Comparison of ENCODE assay signal across 14 cellular contexts in genomic region chr5:131064669-131065371, GRCh38.
DNase-seq lines count a peak whose midpoint lies in the region; ATAC-seq and TF ChIP-seq lines count a peak whose summit lies in the region.
"Had no signal": no experiment of that assay in that cellular context is flagged by ENCODE, and none has a peak within 500 bp of the region (broad histone marks: within the 10 kb centered on the region; RNA-seq: fewer than 3 reads in every experiment).

No MANE protein-coding gene starts in this region.

- H3K27ac Mint-ChIP-seq in CD4-positive, CD25-positive, alpha-beta regulatory T cell = peak overlapping the region in 2 of 3 donors; percentile 26 to 79
- H3K27ac Mint-ChIP-seq in activated naive CD4-positive, alpha-beta T cell treated with anti-CD3 and anti-CD28 coated beads, Interleukin-2, amount 50 U/mL, for 72 hours = no peak overlapping the region

- H3K4me1 Mint-ChIP-seq in CD4-positive, CD25-positive, alpha-beta regulatory T cell = peaks cover 11 to 41% (median 30%) of the 10 kb centered on the region in 4 donors

- ATAC-seq in CD4-positive, CD25-positive, alpha-beta regulatory T cell (ENCODE audit: low read depth in 2 of 2) = no peak
- ATAC-seq in activated naive CD4-positive, alpha-beta T cell treated with anti-CD3 and anti-CD28 coated beads, Interleukin-2, amount 50 U/mL, for 72 hours = peak; percentile 27 to 68
- no peak for ATAC-seq in GM21529 (IDR thresholded peaks at IDR 0.05; ENCODE audit: unreplicated experiment)
- ATAC-seq: left colon, sciatic nerve had no signal

- no peaks in the 10 kb centered on the region for H3K9me2 ChIP-seq in MM.1S (replicated peaks; ENCODE audit: insufficient read depth, low read length)

- peaks cover 0 to 12% (median 6%) of the 10 kb centered on the region in 7 donors for H3K9me3 Mint-ChIP-seq in CD4-positive, CD25-positive, alpha-beta regulatory T cell
- peaks cover 14 to 15% of the 10 kb centered on the region in 2 donors for H3K9me3 Mint-ChIP-seq in activated naive CD4-positive, alpha-beta T cell treated with anti-CD3 and anti-CD28 coated beads, Interleukin-2, amount 50 U/mL, for 72 hours

- no peaks in the 10 kb centered on the region for H3K27me3 ChIP-seq in CD4-positive, CD25-positive, alpha-beta regulatory T cell (ENCODE audit: control insufficient read depth, insufficient read depth, low read length)
- no peaks in the 10 kb centered on the region for H3K27me3 ChIP-seq in MM.1S (replicated peaks; ENCODE audit: insufficient read depth, low read length)
- H3K27me3 ChIP-seq: Peyer's patch had no signal

- H3K79me2 ChIP-seq in MM.1S (ENCODE audit: low read length) = no peaks in the 10 kb centered on the region

- peak overlapping the region; percentile 37 for H2AFZ ChIP-seq in MM.1S (ENCODE audit: low read length)

- H3K27ac ChIP-seq in CD4-positive, CD25-positive, alpha-beta regulatory T cell (ENCODE audit: insufficient read depth, low read length, poor library complexity, severe bottlenecking) = no peak overlapping the region
- peak overlapping the region; percentile 71; the same call in 1 of the 2 replicates for H3K27ac ChIP-seq in MM.1S (ENCODE audit: low read length)
- H3K27ac ChIP-seq: Peyer's patch, thoracic aorta had no signal

- no peaks in the 10 kb centered on the region for H3K36me3 ChIP-seq in CD4-positive, CD25-positive, alpha-beta regulatory T cell (ENCODE audit: control insufficient read depth, insufficient read depth, low read length)
- H3K36me3 ChIP-seq in MM.1S (replicated peaks; ENCODE audit: insufficient read depth, low read length) = no peaks in the 10 kb centered on the region
- H3K36me3 ChIP-seq: Peyer's patch, thoracic aorta had no signal

- TF ChIP-seq CTCF in GM12865 (IDR thresholded peaks at IDR 0.05; ENCODE audit: insufficient read depth, low read depth, low read length, missing control alignments) = no peak
- no peak for TF ChIP-seq CTCF in MM.1S (IDR thresholded peaks at IDR 0.05; ENCODE audit: low read length)

- peaks cover 7 to 18% of the 10 kb centered on the region in 2 experiments for H3K9me3 ChIP-seq in CD4-positive, CD25-positive, alpha-beta regulatory T cell (ENCODE audit: control insufficient read depth in 2 of 2, low read length in 2 of 2)
- no peaks in the 10 kb centered on the region for H3K9me3 ChIP-seq in MM.1S (replicated peaks; ENCODE audit: insufficient read depth, low read length)

- H3K4me2 ChIP-seq in MM.1S (ENCODE audit: low read depth, low read length) = peak overlapping the region; percentile 40

- H3F3A ChIP-seq in MM.1S (ENCODE audit: insufficient read depth, low read length) = peaks cover 40% of the 10 kb centered on the region

- H4K20me1 ChIP-seq in MM.1S (ENCODE audit: insufficient read depth, low read length) = no peaks in the 10 kb centered on the region

- no peak overlapping the region for H3K4me3 ChIP-seq in CD4-positive, CD25-positive, alpha-beta regulatory T cell (ENCODE audit: low read depth, low read length)
- H3K4me3 ChIP-seq in GM12865 (ENCODE audit: low read depth, low read length) (no peak overlapping the region), MM.1S (ENCODE audit: low read length) (no peak overlapping the region)
- H3K4me3 ChIP-seq: Peyer's patch, thoracic aorta had no signal

- peaks cover 12% of the 10 kb centered on the region for H3K4me1 ChIP-seq in CD4-positive, CD25-positive, alpha-beta regulatory T cell (ENCODE audit: control insufficient read depth, insufficient read depth, low read length, poor library complexity, severe bottlenecking)
- peaks cover 43% of the 10 kb centered on the region for H3K4me1 ChIP-seq in MM.1S (ENCODE audit: low read length)
- H3K4me1 ChIP-seq: Peyer's patch had no signal

- no peak overlapping the region for H3K9ac ChIP-seq in MM.1S (ENCODE audit: low read length)

- H3K36me3 Mint-ChIP-seq in CD4-positive, CD25-positive, alpha-beta regulatory T cell = no peaks in the 10 kb centered on the region
- H3K36me3 Mint-ChIP-seq in activated naive CD4-positive, alpha-beta T cell treated with anti-CD3 and anti-CD28 coated beads, Interleukin-2, amount 50 U/mL, for 72 hours = peaks cover 8 to 9% of the 10 kb centered on the region in 2 donors

- DNase-seq in CD4-positive, CD25-positive, alpha-beta regulatory T cell = peak in 1 of 3 donors; percentile 20
- DNase-seq in GM12865 (ENCODE audit: low read depth) (peak; percentile 44), MM.1S (peak; percentile 74), SW480 (ENCODE audit: low spot score) (no peak), GOT3 (lab: John Stamatoyannopoulos, UW) (no peak), NCI-H146 treated with DMSO at 0.1 percent for 48 hours (lab: John Stamatoyannopoulos, UW; ENCODE audit: unreplicated experiment) (no peak)
- DNase-seq in activated naive CD4-positive, alpha-beta T cell treated with anti-CD3 and anti-CD28 coated beads, Interleukin-2, amount 50 U/mL, for 72 hours (ENCODE audit: low spot score in 2 of 2) = no peak
- DNase-seq: H7, head of caudate nucleus, left colon, Peyer's patch had no signal

- H3K27me3 Mint-ChIP-seq in CD4-positive, CD25-positive, alpha-beta regulatory T cell = no peaks in the 10 kb centered on the region

- H3K4me3 Mint-ChIP-seq in CD4-positive, CD25-positive, alpha-beta regulatory T cell = peak overlapping the region in 1 of 4 donors; percentile 8

Comparison
In these comparisons a context has a peak if more than half of its experiments do, and no peak if none do; other contexts are left out.
1. ATAC-seq: peak in activated naive CD4-positive, alpha-beta T cell treated with anti-CD3 and anti-CD28 coated beads, Interleukin-2, amount 50 U/mL, for 72 hours (2 of 2); none in CD4-positive, CD25-positive, alpha-beta regulatory T cell (0 of 2) and GM21529 (single experiment).
2. DNase-seq: peak in GM12865 (single experiment) and MM.1S (single experiment); none in activated naive CD4-positive, alpha-beta T cell treated with anti-CD3 and anti-CD28 coated beads, Interleukin-2, amount 50 U/mL, for 72 hours (0 of 2), SW480 (single experiment), GOT3 (single experiment) and NCI-H146 treated with DMSO at 0.1 percent for 48 hours (single experiment).
3. H3K27ac Mint-ChIP-seq: peak in CD4-positive, CD25-positive, alpha-beta regulatory T cell (2 of 3); none in activated naive CD4-positive, alpha-beta T cell treated with anti-CD3 and anti-CD28 coated beads, Interleukin-2, amount 50 U/mL, for 72 hours (0 of 2).